In genomic region chr1:116168277-116169032, GRCh38 we compare ENCODE assay signal across 8 cellular contexts. TPM values are rescaled to one million over a fixed set of nuclear protein-coding genes. Genes with fewer than 3 reads are reported as not detected.
A peak's percentile ranks its signal among the peaks of the same experiment; 100 is the strongest.
DNase-seq lines count a peak whose midpoint lies in the region; ATAC-seq, FAIRE-seq and TF ChIP-seq lines count a peak whose summit lies in the region.

No MANE protein-coding gene starts in this region.

- in situ Hi-C loops in Panc1 (cut with HindIII; ENCODE audit: low pct_unique_long_range_greater_than_20kb, low sequenced_read_pairs) = no loop called here

- peak overlapping the region; percentile 14 to 79 for H3K27ac Mint-ChIP-seq in activated naive CD4-positive, alpha-beta T cell treated with anti-CD3 and anti-CD28 coated beads, Interleukin-2, amount 50 U/mL, for 72 hours

- 8 to 9% methylated on average over 42 of the region's 42 CpGs for WGBS in pancreas, 2 donors
- 3% methylated on average over 42 of the region's 42 CpGs for WGBS in thymus

- POLR2A ChIA-PET in Panc1 (lab: Charles Lee) = no interaction called here

- TF ChIP-seq CTCF in Panc1 (IDR thresholded peaks at IDR 0.05) (peak; percentile 89), pancreas (IDR thresholded peaks at IDR 0.05) (peak; percentile 89 to 98 (median 92))

- DNase-seq in SIG-M5 treated with dmso at 0.1 percent for 504 hours (lab: John Stamatoyannopoulos, UW; ENCODE audit: unreplicated experiment) = peak; percentile 43
- DNase-seq in SIG-M5 (lab: John Stamatoyannopoulos, UW) = no peak
- peak; percentile 2 for DNase-seq in Panc1 (ENCODE audit: low read depth, low spot score)
- DNase-seq in activated naive CD4-positive, alpha-beta T cell treated with anti-CD3 and anti-CD28 coated beads, Interleukin-2, amount 50 U/mL, for 72 hours (ENCODE audit: low spot score in 2 of 2) = peak; percentile 81 to 87
- peak; percentile 89 for DNase-seq in Right ventricle myocardium inferior (ENCODE audit: missing footprints)
- DNase-seq in pancreas = peak; percentile 76 to 97 (median 87)

- CTCF ChIA-PET in Panc1 (lab: Charles Lee) = no interaction called here

- H3K36me3 Mint-ChIP-seq in activated naive CD4-positive, alpha-beta T cell treated with anti-CD3 and anti-CD28 coated beads, Interleukin-2, amount 50 U/mL, for 72 hours = no peaks in the 10 kb centered on the region

- H3K27me3 ChIP-seq in Panc1 (ENCODE audit: control insufficient read depth, insufficient read depth, low read length) (no peaks in the 10 kb centered on the region), pancreas (no peaks in the 10 kb centered on the region), thymus (ENCODE audit: control insufficient read depth, insufficient read depth) (no peaks in the 10 kb centered on the region)

- no TSS peak for BruUV-seq in Panc1 (replicated peaks; lab: Mats Ljungman, UMichigan)

- H3K4me3 ChIP-seq in Panc1 (ENCODE audit: low read depth in 2 of 2, low read length in 2 of 2) (peak overlapping the region; percentile 33 to 47), pancreas (peak overlapping the region; percentile 38 to 75 (median 46)), thymus (ENCODE audit: low read length) (peak overlapping the region; percentile 63)

- intact Hi-C loops in Panc1 (cut with micrococcal nuclease; ENCODE audit: unreplicated experiment) = no loop called here
- intact Hi-C loops in Right ventricle myocardium inferior (cut with DNase I) = loop anchor here (1.0 to 5.0 kb wide), 3 partner anchors 25 to 204 kb away; partner anchors contain the start of gene ATP1A1
- intact Hi-C loops in pancreas (cut with DNase I) = no loop called here

- H3K4me1 ChIP-seq in Panc1 (ENCODE audit: control insufficient read depth, insufficient read depth, low read length) (no peaks in the 10 kb centered on the region; the same call in 1 of the 2 replicates), pancreas (peaks cover 0 to 4% (median 0%) of the 10 kb centered on the region in 3 donors), thymus (ENCODE audit: control insufficient read depth, insufficient read depth, low read length) (peaks cover 9% of the 10 kb centered on the region)

- ATAC-seq in HG03108 (IDR thresholded peaks at IDR 0.05; ENCODE audit: unreplicated experiment) = peak; percentile 87
- ATAC-seq in Panc1 = peak; percentile 90
- ATAC-seq in activated naive CD4-positive, alpha-beta T cell treated with anti-CD3 and anti-CD28 coated beads, Interleukin-2, amount 50 U/mL, for 72 hours = peak; percentile 98
- ATAC-seq in Right ventricle myocardium inferior = peak; percentile 61
- ATAC-seq in pancreas = peak; percentile 97 to 99 (median 98)

- H3K27ac ChIP-seq in Panc1 (ENCODE audit: low read length) (no peak overlapping the region), pancreas (peak overlapping the region; percentile 19 to 62 (median 40)), thymus (ENCODE audit: low read depth) (peak overlapping the region; percentile 55)

- no peak for FAIRE-seq in pancreas (lab: Jason Lieb, UNC)

- no peaks in the 10 kb centered on the region for H3K9me3 ChIP-seq in Panc1 (ENCODE audit: control insufficient read depth, insufficient read depth, low read depth, low read length)
- H3K9me3 ChIP-seq in pancreas = no peaks in the 10 kb centered on the region
- H3K9me3 ChIP-seq in thymus (ENCODE audit: control insufficient read depth) = no peaks in the 10 kb centered on the region

- H3K36me3 ChIP-seq in Panc1 (ENCODE audit: control insufficient read depth, insufficient read depth, low read length) = no peaks in the 10 kb centered on the region
- H3K36me3 ChIP-seq in pancreas = no peaks in the 10 kb centered on the region
- no peaks in the 10 kb centered on the region for H3K36me3 ChIP-seq in thymus (ENCODE audit: control insufficient read depth, insufficient read depth)

- H3K9me3 Mint-ChIP-seq in activated naive CD4-positive, alpha-beta T cell treated with anti-CD3 and anti-CD28 coated beads, Interleukin-2, amount 50 U/mL, for 72 hours = no peaks in the 10 kb centered on the region

RNA-seq across cellular contexts. Expression of gene MAB21L3, which starts 57.3 kb away (rescaled TPM):
- not detected for total RNA-seq in Panc1 (2021; ENCODE audit: unreplicated experiment)
- polyA plus RNA-seq in Panc1 (2012; ENCODE audit: insufficient read length) = not detected
- total RNA-seq in activated naive CD4-positive, alpha-beta T cell treated with anti-CD3 and anti-CD28 coated beads, Interleukin-2, amount 50 U/mL, for 72 hours = not detected
- 0.27 TPM for total RNA-seq in Right ventricle myocardium inferior
- total RNA-seq in pancreas = under 1 TPM in 1 of 6 donors, not detected in 5; 0.12 TPM
- polyA plus RNA-seq in pancreas = not detected
- 0.23 TPM for polyA plus RNA-seq in thymus
